ENCODE assay signal across 7 cellular contexts in the genomic region with DNA sequence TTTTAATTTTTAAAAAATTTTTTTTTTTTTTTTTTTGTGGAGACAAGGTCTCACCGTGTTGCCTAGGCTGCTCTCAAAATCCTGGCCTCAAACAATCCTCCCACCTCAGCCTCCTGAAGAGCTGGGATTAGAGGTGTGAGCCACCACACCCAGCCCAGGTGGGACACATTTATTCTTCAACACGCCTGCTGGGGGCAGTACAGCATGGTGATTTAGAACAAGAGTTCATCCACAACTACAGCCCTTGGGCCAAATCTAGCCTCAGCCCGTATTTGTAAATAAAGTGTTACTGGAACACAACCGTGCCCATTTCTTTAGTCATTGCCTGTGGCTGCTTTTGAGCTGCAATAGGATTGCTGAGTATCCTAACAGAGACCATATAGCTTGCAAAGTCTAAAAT.
DNase-seq lines count a peak whose midpoint lies in the region; ATAC-seq and TF ChIP-seq lines count a peak whose summit lies in the region.

No MANE protein-coding gene starts in this region.

- no peak overlapping the region for H3K23ac ChIP-seq in IMR-90 (ENCODE audit: low read depth, low read length)

- H4K8ac ChIP-seq in IMR-90 (ENCODE audit: low read depth in 2 of 2, low read length in 2 of 2), result no peak overlapping the region

- H3K56ac ChIP-seq in IMR-90 (ENCODE audit: extremely low read depth, insufficient read depth, low read length), result no peak overlapping the region

- no peak overlapping the region for H2BK5ac ChIP-seq in IMR-90 (ENCODE audit: low read depth, low read length, poor library complexity, severe bottlenecking)

- H3K27ac ChIP-seq in IMR-90 (ENCODE audit: insufficient read depth, low read length) (no peak overlapping the region), vagina (no peak overlapping the region)

- no peaks in the 10 kb centered on the region for H3K27me3 ChIP-seq in IMR-90 (ENCODE audit: control insufficient read depth, insufficient read depth, low read length)
- H3K27me3 ChIP-seq in adipocyte (replicated peaks; ENCODE audit: control insufficient read depth, insufficient read depth, low read length), result no peaks in the 10 kb centered on the region
- no peaks in the 10 kb centered on the region for H3K27me3 ChIP-seq in vagina

- H2BK20ac ChIP-seq in IMR-90 (ENCODE audit: low read depth, low read length), result no peak overlapping the region

- no peaks in the 10 kb centered on the region for H3K79me1 ChIP-seq in IMR-90 (ENCODE audit: low read depth in 1 of 2, low read length in 2 of 2)

- no peaks in the 10 kb centered on the region for H4K20me1 ChIP-seq in IMR-90 (ENCODE audit: insufficient read depth, low read length)

- no TSS peak for BruUV-seq in IMR-90 (replicated peaks; lab: Mats Ljungman, UMichigan)

- intact Hi-C loops in IMR-90 (cut with micrococcal nuclease) (no loop called here), vagina (cut with DNase I) (no loop called here)

- ATAC-seq in IMR-90 (ENCODE audit: low read depth), result no peak

- no peak overlapping the region for H3K4me3 ChIP-seq in IMR-90 (ENCODE audit: insufficient read depth, low read depth, low read length)
- H3K4me3 ChIP-seq in adipocyte (ENCODE audit: low read length), result no peak overlapping the region
- no peak overlapping the region for H3K4me3 ChIP-seq in vagina

- H3K36me3 ChIP-seq in IMR-90 (ENCODE audit: control insufficient read depth, insufficient read depth, low read length), result peaks cover 1% of the 10 kb centered on the region; the same call in 1 of the 2 replicates
- no peaks in the 10 kb centered on the region for H3K36me3 ChIP-seq in adipocyte (ENCODE audit: control insufficient read depth, insufficient read depth, low read length, severe bottlenecking)
- no peaks in the 10 kb centered on the region for H3K36me3 ChIP-seq in vagina

- no peak overlapping the region for H2AK5ac ChIP-seq in IMR-90 (ENCODE audit: low read depth, low read length)

- no peaks in the 10 kb centered on the region for H3K9me3 ChIP-seq in IMR-90 (ENCODE audit: control insufficient read depth, insufficient read depth, low read length)
- no peaks in the 10 kb centered on the region for H3K9me3 ChIP-seq in adipocyte (ENCODE audit: control insufficient read depth, low read length)
- H3K9me3 ChIP-seq in vagina, result no peaks in the 10 kb centered on the region

- peak overlapping the region; percentile 51 for H2AFZ ChIP-seq in IMR-90 (replicated peaks; ENCODE audit: low read length, poor library complexity)

- H3K4me1 ChIP-seq in IMR-90 (ENCODE audit: control insufficient read depth, insufficient read depth, low read length), result no peaks in the 10 kb centered on the region
- no peaks in the 10 kb centered on the region for H3K4me1 ChIP-seq in adipocyte (ENCODE audit: control insufficient read depth, insufficient read depth, low read length)
- H3K4me1 ChIP-seq in vagina, result peaks cover 9% of the 10 kb centered on the region

- no peak overlapping the region for H2BK15ac ChIP-seq in IMR-90 (ENCODE audit: low read depth, low read length)

- TF ChIP-seq CTCF in IMR-90 (conservative IDR thresholded peaks at IDR 0.05; ENCODE audit: low read depth, low read length) (peak; percentile 32), vagina (IDR thresholded peaks at IDR 0.05) (no peak)

- H2BK120ac ChIP-seq in IMR-90 (ENCODE audit: low read depth, low read length), result no peak overlapping the region

- no peak overlapping the region for H3K4me2 ChIP-seq in IMR-90 (ENCODE audit: low read depth, low read length)

- POLR2A ChIA-PET in IMR-90 (lab: Charles Lee; ENCODE audit: unreplicated experiment), result no interaction called here

- dilution Hi-C loops in IMR-90 (cut with HindIII; ENCODE audit: low sequenced_read_pairs, unreplicated experiment), result no loop called here

- CTCF ChIA-PET in IMR-90 (lab: Yijun Ruan, JAX), result interaction anchor here (0.7 kb wide), 1 partner anchor 233 kb away, joined by 3 read pairs; no protein-coding TSS in a partner anchor

- H3K9me1 ChIP-seq in IMR-90 (ENCODE audit: insufficient read depth, low read length), result peaks cover 8% of the 10 kb centered on the region; the same call in 1 of the 2 replicates

- H4K5ac ChIP-seq in IMR-90 (ENCODE audit: low read depth, low read length), result no peak overlapping the region

- H3K9ac ChIP-seq in IMR-90 (ENCODE audit: low read depth, low read length), result no peak overlapping the region
- H3K9ac ChIP-seq in adipocyte (ENCODE audit: low read length), result no peak overlapping the region

- no peak overlapping the region for H3K4ac ChIP-seq in IMR-90 (ENCODE audit: low read depth, low read length)

- H4K91ac ChIP-seq in IMR-90 (ENCODE audit: insufficient read depth, low read depth, low read length), result no peak overlapping the region

- peak overlapping the region; percentile 42 for H2AK9ac ChIP-seq in IMR-90 (replicated peaks; ENCODE audit: low read depth, low read length, poor library complexity)

- in situ Hi-C loops in IMR-90 (cut with MboI; ENCODE audit: low sequenced_read_pairs), result no loop called here

- 80% methylated on average over 1 of the region's 4 CpGs; no CpG with 5 or more reads in 1 of the 2 experiments for WGBS in IMR-90 (ENCODE audit: extremely low coverage in 2 of 2, insufficient read length in 1 of 2), 2 experiments

- TF ChIP-seq RAD21 in IMR-90 (IDR thresholded peaks at IDR 0.05; ENCODE audit: low read length), result peak; percentile 41

- no peak overlapping the region for H3K18ac ChIP-seq in IMR-90 (ENCODE audit: low read depth, low read length)

- TF ChIP-seq POLR2A in IMR-90 (IDR thresholded peaks at IDR 0.05; ENCODE audit: low read depth, low read length), result no peak
- TF ChIP-seq POLR2A in vagina (IDR thresholded peaks at IDR 0.05), result no peak

- H3K14ac ChIP-seq in IMR-90 (replicated peaks; ENCODE audit: low read depth, low read length), result no peak overlapping the region

- DNase-seq in ELF-1 (ENCODE audit: low read depth, low spot score) (peak; percentile 35), IMR-90 (peak; percentile 21), adipocyte (ENCODE audit: low read depth) (peak; percentile 13), left kidney (ENCODE audit: low read depth, low spot score) (peak; percentile 38), vagina (ENCODE audit: extremely low spot score in 2 of 2) (no peak), CD1c-positive myeloid dendritic cell (ENCODE audit: extremely low spot score) (no peak), NCI-H2081 (lab: John Stamatoyannopoulos, UW) (no peak)

TF ChIP-seq in IMR-90, 13 proteins besides CTCF, POLR2A, EP300 and RAD21:
- no peak for TF ChIP-seq RCOR1 (IDR thresholded peaks at IDR 0.05; ENCODE audit: insufficient replicate concordance, low read length)
- TF ChIP-seq, protein P1, sequence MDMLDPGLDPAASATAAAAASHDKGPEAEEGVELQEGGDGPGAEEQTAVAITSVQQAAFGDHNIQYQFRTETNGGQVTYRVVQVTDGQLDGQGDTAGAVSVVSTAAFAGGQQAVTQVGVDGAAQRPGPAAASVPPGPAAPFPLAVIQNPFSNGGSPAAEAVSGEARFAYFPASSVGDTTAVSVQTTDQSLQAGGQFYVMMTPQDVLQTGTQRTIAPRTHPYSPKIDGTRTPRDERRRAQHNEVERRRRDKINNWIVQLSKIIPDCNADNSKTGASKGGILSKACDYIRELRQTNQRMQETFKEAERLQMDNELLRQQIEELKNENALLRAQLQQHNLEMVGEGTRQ (IDR thresholded peaks at IDR 0.05; ENCODE audit: low read depth, low read length), result no peak
- TF ChIP-seq, protein P2, sequence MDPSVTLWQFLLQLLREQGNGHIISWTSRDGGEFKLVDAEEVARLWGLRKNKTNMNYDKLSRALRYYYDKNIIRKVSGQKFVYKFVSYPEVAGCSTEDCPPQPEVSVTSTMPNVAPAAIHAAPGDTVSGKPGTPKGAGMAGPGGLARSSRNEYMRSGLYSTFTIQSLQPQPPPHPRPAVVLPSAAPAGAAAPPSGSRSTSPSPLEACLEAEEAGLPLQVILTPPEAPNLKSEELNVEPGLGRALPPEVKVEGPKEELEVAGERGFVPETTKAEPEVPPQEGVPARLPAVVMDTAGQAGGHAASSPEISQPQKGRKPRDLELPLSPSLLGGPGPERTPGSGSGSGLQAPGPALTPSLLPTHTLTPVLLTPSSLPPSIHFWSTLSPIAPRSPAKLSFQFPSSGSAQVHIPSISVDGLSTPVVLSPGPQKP (IDR thresholded peaks at IDR 0.05; ENCODE audit: borderline replicate concordance, low read depth, low read length), result no peak
- no peak for TF ChIP-seq FOS (IDR thresholded peaks at IDR 0.05; ENCODE audit: low read depth, low read length)
- no peak; the same call in 1 of the 2 replicates for TF ChIP-seq SMC3 (IDR thresholded peaks at IDR 0.05; ENCODE audit: low read depth, low read length)
- TF ChIP-seq MAFK (IDR thresholded peaks at IDR 0.05; ENCODE audit: low read depth, low read length), result no peak
- TF ChIP-seq CEBPB (IDR thresholded peaks at IDR 0.05; ENCODE audit: low read depth, low read length), result no peak
- no peak for TF ChIP-seq CHD1 (IDR thresholded peaks at IDR 0.05; ENCODE audit: low read depth, low read length)
- TF ChIP-seq BHLHE40 (IDR thresholded peaks at IDR 0.05; ENCODE audit: low read depth, low read length), result no peak

Comparison
In these comparisons a context has a peak if more than half of its experiments do, and no peak if none do; other contexts are left out.
1. DNase-seq: peak in ELF-1 (single experiment), IMR-90 (single experiment), adipocyte (single experiment) and left kidney (single experiment); none in vagina (0 of 2), CD1c-positive myeloid dendritic cell (single experiment) and NCI-H2081 (0 of 2).